ENCODE assay signal across 1 cellular context in the genomic region with DNA sequence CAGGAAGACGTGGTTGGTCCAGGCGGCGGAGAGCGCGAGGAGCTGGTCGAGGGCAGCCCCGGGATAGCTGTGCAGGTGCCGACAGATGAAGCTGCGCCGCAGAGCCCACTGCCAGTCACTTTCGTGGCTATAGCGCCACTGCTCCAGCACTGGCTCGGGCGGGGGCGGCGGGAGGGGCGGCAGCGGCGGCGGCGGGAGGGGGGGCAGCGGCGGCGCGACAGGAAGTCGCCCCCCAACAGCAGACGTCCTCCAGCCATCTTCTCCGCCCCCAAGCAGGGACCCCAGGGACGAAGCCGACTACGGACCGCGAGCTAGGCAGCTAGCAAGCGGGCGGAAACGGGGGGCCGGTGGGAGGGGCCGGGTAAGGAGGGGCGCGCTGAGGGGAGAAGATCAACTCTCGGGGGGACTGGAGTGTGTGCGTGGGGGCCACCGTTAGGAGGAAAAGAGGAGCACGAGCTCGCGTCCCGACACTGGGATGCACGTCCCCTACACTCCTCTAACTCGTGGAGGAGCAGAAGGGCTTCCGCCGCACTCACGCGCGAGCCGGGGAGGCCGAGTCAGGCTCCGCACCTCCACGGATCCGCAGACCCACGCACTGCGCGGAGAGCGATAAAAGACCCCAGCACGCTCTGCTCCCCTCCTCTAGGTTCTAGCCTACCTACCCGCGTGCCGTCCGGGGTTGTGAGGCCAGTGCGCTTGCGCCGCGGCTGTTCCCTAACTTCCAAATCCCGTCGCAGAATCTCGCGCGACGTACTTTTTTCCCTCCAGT.
A peak's percentile ranks its signal among the peaks of the same experiment; 100 is the strongest.
TF ChIP-seq lines count a peak whose summit lies in the region.

Gene NKRF, minus strand, starts transcription at position 686 of the 769 bp plus-strand sequence.

TF ChIP-seq in GM23338, 12 proteins besides CTCF, POLR2A, EP300 and RAD21 (continued from another document):
- TF ChIP-seq EZH2phosphoT487 (IDR thresholded peaks at IDR 0.05; ENCODE audit: unreplicated experiment) (no peak), EZH2 (IDR thresholded peaks at IDR 0.05; ENCODE audit: low read depth, unreplicated experiment) (no peak), ZNF462 (CRISPR knock-in tag; IDR thresholded peaks at IDR 0.05) (no peak), POLR2AphosphoS5 (IDR thresholded peaks at IDR 0.05; ENCODE audit: low read depth) (peak; percentile 79), STAT1 (IDR thresholded peaks at IDR 0.05; ENCODE audit: unreplicated experiment) (no peak), ZNF114 (CRISPR knock-in tag; IDR thresholded peaks at IDR 0.05) (no peak), JUNB (IDR thresholded peaks at IDR 0.05; ENCODE audit: unreplicated experiment) (no peak)
